7 cellular contexts compared by ENCODE assay signal in the genomic region with DNA sequence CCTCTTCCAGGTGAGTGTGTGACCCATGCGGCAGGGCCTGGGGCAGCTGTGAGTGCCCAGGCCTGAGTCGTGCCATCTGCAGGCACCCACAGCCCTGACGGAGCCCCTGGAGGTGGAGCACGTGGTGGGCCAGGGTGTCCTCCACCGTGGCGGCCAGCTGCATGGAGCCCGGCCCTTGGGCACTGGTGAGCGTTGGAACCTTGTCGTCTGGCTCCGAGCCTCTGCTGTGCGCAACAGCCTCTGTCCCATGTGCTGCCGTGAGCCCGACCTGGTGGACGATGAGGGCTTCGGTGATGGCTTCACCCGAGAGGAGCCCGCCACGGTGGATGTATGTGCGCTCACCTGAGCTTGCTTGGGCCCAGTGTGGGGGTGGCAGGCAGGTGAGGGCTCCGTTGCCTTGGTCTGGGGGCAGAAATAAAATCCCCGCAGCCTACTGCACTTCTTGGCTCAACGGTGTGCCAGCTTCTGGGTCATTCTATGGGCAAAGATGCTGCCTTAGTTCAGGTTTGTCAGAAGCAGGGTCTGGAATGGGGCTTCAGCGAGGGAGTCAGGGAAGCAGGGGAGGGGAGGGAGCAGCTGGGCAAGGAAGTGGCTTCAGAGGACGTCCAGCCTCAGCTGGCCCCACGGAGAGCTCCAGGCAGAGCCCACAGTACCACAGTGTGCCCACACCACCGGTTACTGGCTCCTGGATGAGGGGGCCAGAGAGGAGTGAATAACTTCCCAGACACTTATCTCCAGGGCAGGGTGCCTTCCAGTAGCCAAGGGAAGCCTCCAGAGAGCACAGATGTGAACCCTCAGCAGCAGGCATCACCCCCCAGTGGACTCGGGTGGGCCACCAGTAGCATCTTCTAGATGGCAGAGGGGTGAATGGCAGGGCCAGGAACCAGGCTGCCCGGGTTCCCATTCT. TPM values are rescaled to one million over a fixed set of nuclear protein-coding genes. Genes with fewer than 3 reads are reported as not detected.
A peak's percentile ranks its signal among the peaks of the same experiment; 100 is the strongest.
DNase-seq lines count a peak whose midpoint lies in the region; ATAC-seq and TF ChIP-seq lines count a peak whose summit lies in the region.

No MANE protein-coding gene starts in this region.

- H3K27ac ChIP-seq in HL-60 (replicated peaks), result peak overlapping the region; percentile 81; the same call in 1 of the 2 replicates
- H3K27ac ChIP-seq in iPS DF 6.9 (ENCODE audit: low read length), result no peak overlapping the region
- peak overlapping the region; percentile 89 to 95 (median 93) for H3K27ac ChIP-seq in spleen

- TF ChIP-seq CTCF in HL-60 (IDR thresholded peaks at IDR 0.05; ENCODE audit: insufficient read depth, low read length), result no peak
- no peak for TF ChIP-seq CTCF in spleen (IDR thresholded peaks at IDR 0.05 in 8 of 11, conservative IDR thresholded peaks at IDR 0.05 in 3 of 11)

- H3K36me3 ChIP-seq in iPS DF 6.9 (ENCODE audit: control insufficient read depth, insufficient read depth, low read length) (peaks cover 5% of the 10 kb centered on the region), spleen (peaks cover 0 to 54% (median 16%) of the 10 kb centered on the region in 6 donors)

- intact Hi-C loops in spleen (cut with DNase I; ENCODE audit: low total_unique reads), result no loop called here

- peaks cover 2% of the 10 kb centered on the region; the same call in 1 of the 2 replicates for H3K4me1 ChIP-seq in iPS DF 6.9 (ENCODE audit: control insufficient read depth, insufficient read depth, low read length)
- H3K4me1 ChIP-seq in spleen, result peaks cover 51 to 86% (median 79%) of the 10 kb centered on the region in 6 donors

- H3K9me3 ChIP-seq in iPS DF 6.9 (ENCODE audit: control insufficient read depth, insufficient read depth, low read length) (no peaks in the 10 kb centered on the region), spleen (no peaks in the 10 kb centered on the region)

- no peak for ATAC-seq in HG03095 (IDR thresholded peaks at IDR 0.05; ENCODE audit: unreplicated experiment)

- DNase-seq in HL-60 (ENCODE audit: low read depth in 1 of 2, low spot score in 1 of 2) (no peak), iPS DF 6.9 (ENCODE audit: low read depth, low spot score) (no peak), spleen (peak; percentile 79), A172 (ENCODE audit: low spot score) (no peak), NCI-H1105 treated with DMSO at 0.1 percent for 48 hours (lab: John Stamatoyannopoulos, UW) (no peak)
- peak; percentile 14 for DNase-seq in activated CD8-positive, alpha-beta memory T cell treated with anti-CD3 and anti-CD28 coated beads, Interleukin-2, amount 50 U/mL, for 4 hours

- H3K4me3 ChIP-seq in HL-60 (replicated peaks; ENCODE audit: insufficient read depth, low read length), result peak overlapping the region; percentile 75
- peak overlapping the region; percentile 83; the same call in 1 of the 2 replicates for H3K4me3 ChIP-seq in iPS DF 6.9 (ENCODE audit: low read length)
- H3K4me3 ChIP-seq in spleen, result peak overlapping the region in 7 of 8 donors; percentile 83 to 99 (median 96)

- WGBS in iPS DF 6.9 (ENCODE audit: insufficient coverage, insufficient read length), result no CpG with 5 or more reads among the region's 28 CpGs
- WGBS in spleen, 5 donors, result 57 to 86% (median 78%) methylated on average over 9 to 28 of the region's 28 CpGs

- H3K27me3 ChIP-seq in HL-60 (ENCODE audit: insufficient read depth, poor library complexity, severe bottlenecking) (no peaks in the 10 kb centered on the region), iPS DF 6.9 (ENCODE audit: control insufficient read depth, insufficient read depth, low read length) (no peaks in the 10 kb centered on the region), spleen (replicated peaks in 1 of 7) (no peaks in the 10 kb centered on the region)

- TF ChIP-seq POLR2A in spleen (IDR thresholded peaks at IDR 0.05), result no peak

RNA-seq across cellular contexts. Expression of gene ARL6IP4, which starts 1.2 kb away (rescaled TPM):
- total RNA-seq in spleen, result 100 to 1,000 TPM; 150 to 202 (median 181) TPM
- polyA plus RNA-seq in spleen, result 100 to 1,000 TPM; 308 to 419 (median 377) TPM
- total RNA-seq in A172 (2014; rRNA removed; shearing (Covaris generic)), result 228 and 284 TPM in 2 replicates

RNA-seq across cellular contexts. Expression of gene OGFOD2, which starts 4.2 kb away (rescaled TPM):
- 10 to 100 TPM in 6 of 7 donors, 1 to 10 TPM in 1; 9.5 to 24.7 (median 20.4) TPM for total RNA-seq in spleen
- polyA plus RNA-seq in spleen, result 10 to 100 TPM; 18.5 to 32.3 (median 28.1) TPM
- 12.0 and 20.9 TPM in 2 replicates for total RNA-seq in A172 (2014; rRNA removed; shearing (Covaris generic))

RNA-seq across cellular contexts. Expression of gene ABCB9, which starts 13.0 kb away (rescaled TPM):
- total RNA-seq in spleen, result 1 to 10 TPM; 4.1 to 6.2 (median 5.5) TPM
- polyA plus RNA-seq in spleen, result 1 to 10 TPM; 1.5 to 2.8 (median 1.7) TPM
- total RNA-seq in A172 (2014; rRNA removed; shearing (Covaris generic)), result 15.0 and 15.8 TPM in 2 replicates

Comparison
In these comparisons a context has a peak if more than half of its experiments do, and no peak if none do; other contexts are left out.
1. DNase-seq: peak in activated CD8-positive, alpha-beta memory T cell treated with anti-CD3 and anti-CD28 coated beads, Interleukin-2, amount 50 U/mL, for 4 hours (single experiment) and spleen (single experiment); none in HL-60 (0 of 2), iPS DF 6.9 (single experiment), A172 (single experiment) and NCI-H1105 treated with DMSO at 0.1 percent for 48 hours (single experiment).
2. Peak in every context shown above with its lines, with median percentiles within 50 percentile points of each other: H3K4me3 ChIP-seq.